3 cellular contexts compared by ENCODE assay signal in genomic region chr2:73283545-73284295, GRCh38.
TF ChIP-seq lines count a peak whose summit lies in the region.

No MANE protein-coding gene starts in this region.

TF ChIP-seq in A549, 52 proteins besides CTCF, POLR2A, EP300 and RAD21:
- TF ChIP-seq PHF8 (IDR thresholded peaks at IDR 0.05; ENCODE audit: borderline replicate concordance, low read depth), result peak; percentile 82; the same call in 1 of the 2 replicates
- no peak for TF ChIP-seq MYC (IDR thresholded peaks at IDR 0.05; ENCODE audit: borderline replicate concordance, low read length)
- TF ChIP-seq RNF2 (IDR thresholded peaks at IDR 0.05; ENCODE audit: borderline replicate concordance, low read depth), result peak; percentile 36; the same call in 1 of the 2 replicates

TF ChIP-seq in SK-N-SH treated with all-trans-retinoic acid at 6 μM for 48 hours, 23 proteins besides CTCF, POLR2A, EP300 and RAD21:
- TF ChIP-seq PATZ1 (CRISPR knock-in tag; IDR thresholded peaks at IDR 0.05; ENCODE audit: borderline replicate concordance), result no peak
- no peak for TF ChIP-seq ZFP3 (CRISPR knock-in tag; IDR thresholded peaks at IDR 0.05)
- TF ChIP-seq BACH2 (CRISPR knock-in tag; IDR thresholded peaks at IDR 0.05; ENCODE audit: borderline replicate concordance), result no peak
- no peak for TF ChIP-seq PPARA (CRISPR knock-in tag; IDR thresholded peaks at IDR 0.05; ENCODE audit: borderline replicate concordance)
- no peak for TF ChIP-seq OSR1 (CRISPR knock-in tag; IDR thresholded peaks at IDR 0.05)
- no peak for TF ChIP-seq ESRRG (CRISPR knock-in tag; IDR thresholded peaks at IDR 0.05)
- no peak for TF ChIP-seq ARNTL (CRISPR knock-in tag; IDR thresholded peaks at IDR 0.05; ENCODE audit: borderline replicate concordance, low read depth)

TF ChIP-seq in H1, 55 proteins besides CTCF, POLR2A, EP300 and RAD21:
- peak; percentile 96 for TF ChIP-seq KDM4A (IDR thresholded peaks at IDR 0.05; ENCODE audit: low read depth, low read length, severe bottlenecking)
- no peak for TF ChIP-seq BCL11A (IDR thresholded peaks at IDR 0.05; ENCODE audit: low read depth in 2 of 2, low read length in 2 of 2)
- peak; percentile 32 for TF ChIP-seq ASH2L (IDR thresholded peaks at IDR 0.05; ENCODE audit: low read length)
- no peak for TF ChIP-seq RXRA (IDR thresholded peaks at IDR 0.05; ENCODE audit: insufficient read depth, low read depth, low read length)
- TF ChIP-seq MAX (IDR thresholded peaks at IDR 0.05), result peak; percentile 52; the same call in 1 of the 2 replicates
- peak; percentile 37 for TF ChIP-seq TAF7 (optimal IDR thresholded peaks at IDR 0.05; ENCODE audit: borderline replicate concordance, low read depth, low read length)
- 0 out of 2 replicates have a peak, but pooled peaks have one; percentile 53 for TF ChIP-seq SP4 (IDR thresholded peaks at IDR 0.05; ENCODE audit: low read length)
- TF ChIP-seq PHF8 (conservative IDR thresholded peaks at IDR 0.05; ENCODE audit: low read depth, low read length), result peak; percentile 53
- peak; percentile 28; the same call in 1 of the 2 replicates for TF ChIP-seq POLR2AphosphoS5 (IDR thresholded peaks at IDR 0.05; ENCODE audit: low read depth, low read length)
- TF ChIP-seq SAP30 (IDR thresholded peaks at IDR 0.05; ENCODE audit: insufficient read depth, insufficient replicate concordance, low read length), result peak; percentile 33
